Comparison of ENCODE assay signal across 8 cellular contexts in the genomic region with DNA sequence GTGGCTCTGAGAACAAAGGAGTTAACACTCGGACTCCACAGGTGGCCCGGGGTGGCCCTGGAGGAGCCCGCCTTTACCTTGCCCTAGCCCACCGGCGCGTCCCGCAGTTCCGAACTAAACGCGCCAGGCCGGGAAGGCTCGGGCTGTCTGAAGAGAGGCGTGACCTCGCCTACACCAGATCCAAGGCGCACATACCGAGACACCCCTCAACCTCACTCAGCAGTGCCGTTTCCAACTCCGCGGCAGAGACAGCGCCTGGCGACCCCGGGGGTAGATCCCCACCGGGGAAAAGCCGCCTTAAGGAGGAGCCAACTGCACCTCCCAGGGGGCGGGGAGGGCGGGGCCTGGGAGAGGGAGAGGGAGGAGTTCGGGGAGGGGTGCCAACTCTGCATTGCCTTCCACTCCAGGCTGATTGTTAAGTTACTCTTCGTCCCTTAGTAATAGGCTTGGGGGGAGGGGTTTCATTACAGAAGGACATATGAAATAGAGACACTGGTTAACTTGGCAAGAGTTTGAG. TPM values are rescaled to one million over a fixed set of nuclear protein-coding genes. Genes with fewer than 3 reads are reported as not detected.
A peak's percentile ranks its signal among the peaks of the same experiment; 100 is the strongest.
DNase-seq lines count a peak whose midpoint lies in the region; ATAC-seq and TF ChIP-seq lines count a peak whose summit lies in the region.

Gene DLG1 (minus strand): TSS at position 272 of the 517 bp plus-strand sequence. CDS start 1,408 bp downstream, outside the sequence.

- peak within 1 kb of the TSS; percentile 96 for H3K4me3 Mint-ChIP-seq in T-helper 17 cell

- under 1% methylated on average over 28 of the region's 28 CpGs for WGBS in right cardiac atrium

- intact Hi-C loops in right cardiac atrium (cut with DNase I) = no loop called here

- peak within 1 kb of the TSS; percentile 69 for H3K4me3 ChIP-seq in right cardiac atrium (ENCODE audit: low read length)

- peak within 1 kb of the TSS; percentile 90 for H3K27ac ChIP-seq in right cardiac atrium (ENCODE audit: low read length)

- peaks cover 8% of the 10 kb centered on the region for H3K27me3 Mint-ChIP-seq in T-helper 17 cell

- no peaks in the 10 kb centered on the region for H3K27me3 ChIP-seq in right cardiac atrium (ENCODE audit: control insufficient read depth, insufficient read depth)

- H3K27ac Mint-ChIP-seq in T-helper 17 cell = peak within 1 kb of the TSS; percentile 92

- H3K9me3 ChIP-seq in T-helper 17 cell (ENCODE audit: control insufficient read depth, low read length, poor library complexity, severe bottlenecking) = no peaks in the 10 kb centered on the region
- H3K9me3 ChIP-seq in right cardiac atrium (ENCODE audit: control insufficient read depth, low read length) = no peaks in the 10 kb centered on the region

- DNase-seq in NCI-H1694 (lab: John Stamatoyannopoulos, UW) (peak; percentile 87), T-helper 17 cell (peak; percentile 40 to 82 (median 74)), anterior cingulate cortex (lab: John Stamatoyannopoulos, UW) (peak in 49 of 58 donors; percentile 12 to 80 (median 67)), right cardiac atrium (peak; percentile 91 to 96 (median 95)), retina (peak; percentile 83), inferior parietal cortex (ENCODE audit: extremely low spot score) (no peak)

- ATAC-seq in HG02884 (IDR thresholded peaks at IDR 0.05; ENCODE audit: unreplicated experiment) (peak; percentile 44), T-helper 17 cell (peak; percentile 66), right cardiac atrium (peak; percentile 93)

- H3K36me3 Mint-ChIP-seq in T-helper 17 cell (ENCODE audit: low read depth) = peaks cover 2% of the 10 kb centered on the region

- H3K4me1 Mint-ChIP-seq in T-helper 17 cell = peaks cover 14% of the 10 kb centered on the region

- TF ChIP-seq POLR2A in GM15510 (IDR thresholded peaks at IDR 0.05; ENCODE audit: borderline replicate concordance, extremely low read depth, insufficient read length) = peak; percentile 71

- H3K4me1 ChIP-seq in right cardiac atrium (ENCODE audit: control insufficient read depth, insufficient read depth, low read length) = no peaks in the 10 kb centered on the region

RNA-seq across cellular contexts. Expression of gene DLG1, which starts in this region (rescaled TPM):
- total RNA-seq in T-helper 17 cell (10 to 100 TPM; 87.5 to 99.7 TPM), right cardiac atrium (10 to 100 TPM; 51.1 to 55.0 (median 53.0) TPM)
- 14.6 TPM for polyA plus RNA-seq in right cardiac atrium
